ENCODE assay signal across 8 cellular contexts in genomic region chr2:55519908-55520885, GRCh38. TPM values are rescaled to one million over a fixed set of nuclear protein-coding genes. Genes with fewer than 3 reads are reported as not detected.
DNase-seq lines count a peak whose midpoint lies in the region; ATAC-seq and TF ChIP-seq lines count a peak whose summit lies in the region.

No MANE protein-coding gene starts in this region.

- DNase-seq in AML-193 (lab: John Stamatoyannopoulos, UW) (peak; percentile 10 to 22), RWPE1 (ENCODE audit: low spot score) (peak; percentile 30), astrocyte of the hippocampus (ENCODE audit: low read depth, low spot score) (peak; percentile 58), sciatic nerve (ENCODE audit: low spot score) (peak; percentile 63), foreskin melanocyte (no peak)

- CTCF ChIA-PET in RWPE1 (lab: Yijun Ruan, JAX) = interaction anchor here (0.5 kb wide), 1 partner anchor 121 kb away, joined by 6 read pairs; no protein-coding TSS in a partner anchor

- intact Hi-C loops in sciatic nerve (cut with DNase I) = no loop called here

- peak overlapping the region; percentile 76 for H3K27ac ChIP-seq in RWPE1

- POLR2A ChIA-PET in RWPE1 (lab: Yijun Ruan, JAX; ENCODE audit: low non-redundant PET) = interaction anchor here (0.5 to 0.6 kb wide), 2 partner anchors 95 to 212 kb away, joined by 3 to 6 read pairs; no protein-coding TSS in a partner anchor

- H3K4me3 ChIP-seq in iPS-11a (ENCODE audit: low read depth, low read length) = peak overlapping the region; percentile 82

- ATAC-seq in GM18511 (IDR thresholded peaks at IDR 0.05; ENCODE audit: unreplicated experiment) = peak; percentile 27
- ATAC-seq in HG03108 (IDR thresholded peaks at IDR 0.05; ENCODE audit: unreplicated experiment) = peak; percentile 1
- ATAC-seq in sciatic nerve = peak; percentile 42

- no peak for TF ChIP-seq CTCF in RWPE1 (conservative IDR thresholded peaks at IDR 0.05; ENCODE audit: low read depth)

RNA-seq across cellular contexts. Expression of gene CFAP36, which starts 0.7 kb away (rescaled TPM):
- total RNA-seq in sciatic nerve = 50.3 TPM
